1 cellular context compared by ENCODE assay signal in the genomic region with DNA sequence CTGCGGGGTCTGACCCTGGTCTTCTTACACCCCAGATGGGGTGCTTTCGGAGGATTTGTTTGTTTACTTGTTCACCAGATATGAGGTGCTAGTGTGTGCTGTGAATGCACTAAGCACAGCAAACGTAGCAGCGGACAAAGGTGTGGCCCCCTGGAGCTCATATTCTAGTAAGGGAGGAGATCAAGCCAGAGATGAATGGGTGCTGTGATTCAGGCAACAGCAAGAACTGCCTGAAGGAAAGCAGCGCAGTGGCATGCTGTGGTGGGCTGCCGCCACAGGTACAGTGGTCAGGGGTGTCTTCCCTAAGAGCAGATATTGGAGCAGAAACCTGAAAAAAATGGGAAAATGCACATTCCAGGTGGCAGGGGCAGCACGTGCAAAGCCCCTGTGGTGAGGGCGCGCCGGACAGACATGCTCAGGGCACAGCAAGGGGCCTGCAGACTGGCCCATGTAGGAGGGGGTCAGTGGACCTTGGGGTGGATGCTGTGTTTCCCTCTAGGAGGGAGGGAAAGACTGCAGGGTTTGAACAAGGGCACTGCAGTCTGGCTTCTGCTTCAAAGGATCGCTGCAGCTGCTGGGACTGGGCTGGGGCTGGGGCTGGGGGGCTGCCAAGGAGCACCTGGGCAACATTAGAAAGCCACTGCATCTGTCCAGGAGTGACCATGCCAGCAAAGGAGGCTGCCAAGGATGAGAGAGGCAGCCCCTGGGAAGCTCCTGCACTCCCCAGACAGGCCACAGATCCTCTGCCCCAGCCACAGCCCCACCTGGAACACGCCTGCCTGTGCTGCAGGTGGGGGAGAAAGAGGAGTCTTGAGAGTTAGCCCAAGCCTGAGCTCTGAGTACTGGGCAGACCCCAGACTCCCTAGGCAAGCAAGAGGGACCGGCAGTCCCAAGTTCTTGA.
TF ChIP-seq lines count a peak whose summit lies in the region.

No MANE protein-coding gene starts in this region.

TF ChIP-seq in H1, 55 proteins besides CTCF, POLR2A, EP300 and RAD21:
- no peak for TF ChIP-seq ATF3 (IDR thresholded peaks at IDR 0.05; ENCODE audit: insufficient read depth, low read depth, low read length)
- TF ChIP-seq SP1 (IDR thresholded peaks at IDR 0.05; ENCODE audit: low read depth, low read length) = no peak
- TF ChIP-seq SP4 (IDR thresholded peaks at IDR 0.05; ENCODE audit: low read length) = no peak
- TF ChIP-seq RNF2 (IDR thresholded peaks at IDR 0.05; ENCODE audit: borderline replicate concordance, low read depth, low read length, missing control alignments, poor library complexity, severe bottlenecking) = no peak
- no peak for TF ChIP-seq MAX (IDR thresholded peaks at IDR 0.05)
- no peak for TF ChIP-seq SP2 (IDR thresholded peaks at IDR 0.05; ENCODE audit: low read length)
- no peak for TF ChIP-seq TCF12 (IDR thresholded peaks at IDR 0.05; ENCODE audit: low read depth, low read length)
- TF ChIP-seq KDM4A (IDR thresholded peaks at IDR 0.05; ENCODE audit: low read depth, low read length, severe bottlenecking) = no peak
- TF ChIP-seq BRCA1 (IDR thresholded peaks at IDR 0.05; ENCODE audit: low read depth, low read length) = no peak
- TF ChIP-seq BCL11A (IDR thresholded peaks at IDR 0.05; ENCODE audit: low read depth in 2 of 2, low read length in 2 of 2) = no peak
- TF ChIP-seq HDAC6 (IDR thresholded peaks at IDR 0.05; ENCODE audit: low read depth, low read length) = no peak
- no peak for TF ChIP-seq NRF1 (IDR thresholded peaks at IDR 0.05; ENCODE audit: low read depth, low read length)
- no peak for TF ChIP-seq ATF2 (IDR thresholded peaks at IDR 0.05; ENCODE audit: low read length)
